21 cellular contexts compared by ENCODE assay signal in genomic region chr3:61639991-61640390, GRCh38.
"Had no signal": no experiment of that assay in that cellular context is flagged by ENCODE, and none has a peak within 500 bp of the region (broad histone marks: within the 10 kb centered on the region; RNA-seq: fewer than 3 reads in every experiment).

No MANE protein-coding gene starts in this region.

- ATAC-seq: Panc1, PC-3, T-cell had no signal

- H3K27me3 ChIP-seq: MG63 had no signal

- H3K4me2 ChIP-seq: SK-N-SH had no signal

- H3K9ac ChIP-seq: SK-N-SH had no signal

- H3K9me3 ChIP-seq: MG63 had no signal

- H3K36me3 ChIP-seq: MG63 had no signal

- H3K4me3 ChIP-seq: MG63 had no signal

- H3K27ac ChIP-seq: RWPE1 had no signal

- DNase-seq: Karpas-422, KG1, MG63, NCI-H1092 treated with DMSO at 0.1 percent for 48 hours, NCI-H1436, NCI-H187, NCI-H2029, NCI-H2081 treated with DMSO at 0.1 percent for 48 hours, NCI-H2171 treated with DMSO at 0.1 percent for 48 hours, NCI-H345, NCI-H446 treated with DMSO at 0.1 percent for 48 hours, NCI-H510A treated with DMSO at 0.1 percent for 48 hours, NCI-H526 treated with DMSO at 0.1 percent for 48 hours, NCI-H748 treated with DMSO at 0.1 percent for 48 hours, PC-3, SHP77, SK-N-SH, SW 1271, T-cell had no signal

- H3K9me2 ChIP-seq: SK-N-SH had no signal
